1 cellular context compared by ENCODE assay signal in the genomic region with DNA sequence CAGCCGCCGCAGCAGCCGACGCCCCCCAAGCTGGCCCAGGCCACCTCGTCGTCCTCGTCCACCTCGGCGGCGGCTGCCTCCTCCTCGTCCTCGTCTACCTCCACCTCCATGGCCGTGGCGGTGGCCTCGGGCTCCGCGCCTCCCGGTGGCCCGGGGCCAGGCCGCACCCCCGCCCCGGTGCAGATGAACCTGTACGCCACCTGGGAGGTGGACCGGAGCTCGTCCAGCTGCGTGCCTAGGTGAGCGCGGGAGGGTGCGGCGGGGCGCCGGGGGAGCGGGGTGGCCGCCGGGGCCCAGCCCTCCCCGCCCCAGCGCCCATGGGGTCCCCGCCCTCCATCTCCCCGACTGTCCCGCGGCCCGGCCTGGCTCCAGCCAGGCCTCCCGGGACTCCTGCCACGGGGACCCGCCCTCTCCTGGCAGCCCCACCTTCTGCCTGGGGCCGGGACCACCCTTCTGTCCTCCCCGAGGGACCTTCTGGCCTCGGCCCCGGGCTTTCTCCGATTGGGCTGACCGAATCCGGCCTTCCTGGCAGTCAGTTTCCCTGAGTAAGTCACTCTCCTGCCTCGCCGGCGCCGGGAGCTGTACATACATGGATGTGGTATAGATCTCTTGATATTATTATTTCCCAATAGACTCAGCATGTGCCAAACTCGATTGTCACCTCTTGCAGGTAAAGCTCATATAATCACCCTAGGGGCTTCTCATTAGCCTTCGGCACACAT.
TF ChIP-seq lines count a peak whose summit lies in the region.

No MANE protein-coding gene starts in this region.

TF ChIP-seq in endothelial cell of umbilical vein, 7 proteins besides CTCF, POLR2A, EP300 and RAD21:
- TF ChIP-seq MYC (IDR thresholded peaks at IDR 0.05; ENCODE audit: low read depth, low read length) (no peak), POLR2AphosphoS5 (IDR thresholded peaks at IDR 0.05; ENCODE audit: insufficient read depth, low read depth, low read length) (no peak), EZH2 (IDR thresholded peaks at IDR 0.05; ENCODE audit: borderline replicate concordance, low read depth, low read length, severe bottlenecking) (no peak), JUN (IDR thresholded peaks at IDR 0.05; ENCODE audit: borderline replicate concordance, insufficient read depth, insufficient read length, low read depth) (no peak), GATA2 (IDR thresholded peaks at IDR 0.05; ENCODE audit: insufficient read depth, insufficient read length, low read depth, low read length) (no peak), FOS (IDR thresholded peaks at IDR 0.05; ENCODE audit: borderline replicate concordance, insufficient read depth, low read length) (no peak)
- TF ChIP-seq, protein P1, sequence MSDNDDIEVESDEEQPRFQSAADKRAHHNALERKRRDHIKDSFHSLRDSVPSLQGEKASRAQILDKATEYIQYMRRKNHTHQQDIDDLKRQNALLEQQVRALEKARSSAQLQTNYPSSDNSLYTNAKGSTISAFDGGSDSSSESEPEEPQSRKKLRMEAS (IDR thresholded peaks at IDR 0.05; ENCODE audit: insufficient read depth, insufficient read length) = no peak
